22 cellular contexts compared by ENCODE assay signal in the genomic region with DNA sequence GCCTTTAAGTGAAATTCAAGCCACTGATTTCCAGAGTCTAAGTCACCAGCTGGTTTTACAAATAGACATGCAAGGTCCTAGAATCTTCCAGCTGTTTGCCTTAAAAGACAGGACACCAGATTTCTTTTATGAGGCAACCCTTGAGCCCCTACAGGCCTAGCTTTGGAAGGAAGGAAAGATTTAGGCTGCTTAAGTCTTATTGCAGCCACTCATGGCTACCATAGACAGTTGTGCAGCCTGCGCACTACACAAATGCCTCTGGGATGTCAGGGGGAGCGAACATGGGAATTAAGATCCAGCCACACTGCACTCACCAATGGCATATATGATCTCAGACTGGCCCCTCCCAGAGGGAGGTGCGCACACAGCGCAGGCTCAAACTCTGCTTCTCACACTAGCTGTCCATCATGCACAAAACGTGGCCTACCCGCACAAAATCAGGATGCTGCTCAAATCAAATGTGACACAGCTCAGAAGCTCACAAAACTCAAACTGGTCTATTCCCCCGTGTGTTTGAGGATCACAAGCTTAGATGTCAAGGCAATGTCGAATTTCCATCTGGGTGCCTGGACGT. TPM values are rescaled to one million over a fixed set of nuclear protein-coding genes. Genes with fewer than 3 reads are reported as not detected.
DNase-seq lines count a peak whose midpoint lies in the region; ATAC-seq and TF ChIP-seq lines count a peak whose summit lies in the region.
"Had no signal": no experiment of that assay in that cellular context is flagged by ENCODE, and none has a peak within 500 bp of the region (broad histone marks: within the 10 kb centered on the region; RNA-seq: fewer than 3 reads in every experiment).

No MANE protein-coding gene starts in this region.

- H3K27ac ChIP-seq in right atrium auricular region (no peak overlapping the region), body of pancreas (no peak overlapping the region)
- H3K27ac ChIP-seq: ascending aorta, KMS-11, neutrophil, SK-N-MC had no signal

- ATAC-seq in Right ventricle myocardium superior (ENCODE audit: poor library complexity) (peak; percentile 67), left ventricle myocardium superior (peak; percentile 77), body of pancreas (no peak), HG02981 (IDR thresholded peaks at IDR 0.05; ENCODE audit: unreplicated experiment) (no peak), left lobe of liver (no peak), HG03342 (IDR thresholded peaks at IDR 0.05; ENCODE audit: unreplicated experiment) (no peak)

- intact Hi-C loops in Right ventricle myocardium superior (cut with DNase I) = no loop called here
- intact Hi-C loops in left ventricle myocardium superior (cut with micrococcal nuclease) = no loop called here
- intact Hi-C loops in body of pancreas (cut with DNase I) = no loop called here

- H3K36me3 ChIP-seq in right atrium auricular region (no peaks in the 10 kb centered on the region), body of pancreas (replicated peaks in 1 of 2; ENCODE audit: insufficient read depth in 1 of 2, low read depth in 2 of 2) (no peaks in the 10 kb centered on the region)
- H3K36me3 ChIP-seq: ascending aorta, neutrophil had no signal

- DNase-seq in Right ventricle myocardium superior (no peak), right atrium auricular region (ENCODE audit: low spot score) (no peak), choroid plexus epithelial cell (ENCODE audit: low read depth) (peak; percentile 26), left ventricle myocardium superior (no peak), body of pancreas (no peak), left lobe of liver (ENCODE audit: low spot score) (no peak)
- DNase-seq: activated CD8-positive, alpha-beta memory T cell treated with anti-CD3 and anti-CD28 coated beads for 24 hours; activated effector memory CD4-positive, alpha-beta T cell treated with Interleukin-2 at 50 U/mL for 16 hours; activated naive CD8-positive, alpha-beta T cell treated with anti-CD3 and anti-CD28 coated beads for 36 hours; DMS53; H9; head of caudate nucleus; NCI-H1417 treated with DMSO at 0.1 percent for 48 hours; NCI-H2227 treated with DMSO at 0.1 percent for 48 hours; T-helper 2 cell had no signal

- H3K9me3 ChIP-seq in right atrium auricular region (no peaks in the 10 kb centered on the region), body of pancreas (no peaks in the 10 kb centered on the region)
- H3K9me3 ChIP-seq: ascending aorta, neutrophil had no signal

- no peak for TF ChIP-seq POLR2A in body of pancreas (IDR thresholded peaks at IDR 0.05)

- H3K27me3 ChIP-seq in right atrium auricular region (no peaks in the 10 kb centered on the region), body of pancreas (no peaks in the 10 kb centered on the region)
- H3K27me3 ChIP-seq: ascending aorta, neutrophil had no signal

- no peak for TF ChIP-seq CTCF in right atrium auricular region (IDR thresholded peaks at IDR 0.05)
- TF ChIP-seq CTCF in choroid plexus epithelial cell (conservative IDR thresholded peaks at IDR 0.05; ENCODE audit: low read depth, low read length) = no peak
- TF ChIP-seq CTCF in body of pancreas (IDR thresholded peaks at IDR 0.05) = no peak

- no peak overlapping the region for H3K4me3 ChIP-seq in right atrium auricular region
- H3K4me3 ChIP-seq in choroid plexus epithelial cell (ENCODE audit: low read depth, low read length) = no peak overlapping the region
- no peak overlapping the region for H3K4me3 ChIP-seq in body of pancreas
- H3K4me3 ChIP-seq: ascending aorta, SK-N-MC had no signal

- 57 to 85% methylated on average over 1 to 9 of the region's 9 CpGs for WGBS in body of pancreas, 2 donors

- H3K4me1 ChIP-seq in right atrium auricular region (no peaks in the 10 kb centered on the region), body of pancreas (no peaks in the 10 kb centered on the region)
- H3K4me1 ChIP-seq: ascending aorta had no signal

RNA-seq across cellular contexts. Expression of a gene that starts 42.8 kb away (rescaled TPM):
- total RNA-seq in Right ventricle myocardium superior (not detected), right atrium auricular region (not detected), left ventricle myocardium superior (not detected), body of pancreas (not detected), left lobe of liver (not detected)
- total RNA-seq: activated naive CD8-positive, alpha-beta T cell treated with anti-CD3 and anti-CD28 coated beads for 36 hours; ascending aorta; progenitor cell of endocrine pancreas had no signal

Comparison
In these comparisons a context has a peak if more than half of its experiments do, and no peak if none do; other contexts are left out.
1. ATAC-seq: peak in Right ventricle myocardium superior (single experiment) and left ventricle myocardium superior (single experiment); none in body of pancreas (single experiment), HG02981 (single experiment), left lobe of liver (single experiment) and HG03342 (single experiment).